In genomic region chr6:95232477-95232876, GRCh38 we compare ENCODE assay signal across 13 cellular contexts.
"Had no signal": no experiment of that assay in that cellular context is flagged by ENCODE, and none has a peak within 500 bp of the region (broad histone marks: within the 10 kb centered on the region; RNA-seq: fewer than 3 reads in every experiment).

No MANE protein-coding gene starts in this region.

- H3K27ac ChIP-seq: esophagus squamous epithelium, hepatocyte, stomach, thyroid gland had no signal

- H3K4me3 ChIP-seq: esophagus squamous epithelium, hepatocyte, stomach, thyroid gland had no signal

- H3K36me3 ChIP-seq: esophagus squamous epithelium, stomach, thyroid gland had no signal

- H3K9me3 ChIP-seq: esophagus squamous epithelium, stomach, thyroid gland had no signal

- ATAC-seq: natural killer cell, sciatic nerve had no signal

- H3K27me3 ChIP-seq: esophagus squamous epithelium, hepatocyte, stomach, thyroid gland had no signal

- DNase-seq: esophagus squamous epithelium; foreskin melanocyte; head of caudate nucleus; mammary epithelial cell; natural killer cell; posterior cingulate gyrus; small intestine; stimulated activated CD4-positive, alpha-beta T cell treated with anti-CD3 and anti-CD28 coated beads, Interleukin-12 subunit alpha, Interleukin-12 subunit beta, amount 100 ng/mL, for 4 hours; stimulated activated naive CD4-positive, alpha-beta T cell; stomach; thyroid gland had no signal

- H3K4me1 ChIP-seq: esophagus squamous epithelium, stomach, thyroid gland had no signal
